ENCODE assay signal across 18 cellular contexts in the genomic region with DNA sequence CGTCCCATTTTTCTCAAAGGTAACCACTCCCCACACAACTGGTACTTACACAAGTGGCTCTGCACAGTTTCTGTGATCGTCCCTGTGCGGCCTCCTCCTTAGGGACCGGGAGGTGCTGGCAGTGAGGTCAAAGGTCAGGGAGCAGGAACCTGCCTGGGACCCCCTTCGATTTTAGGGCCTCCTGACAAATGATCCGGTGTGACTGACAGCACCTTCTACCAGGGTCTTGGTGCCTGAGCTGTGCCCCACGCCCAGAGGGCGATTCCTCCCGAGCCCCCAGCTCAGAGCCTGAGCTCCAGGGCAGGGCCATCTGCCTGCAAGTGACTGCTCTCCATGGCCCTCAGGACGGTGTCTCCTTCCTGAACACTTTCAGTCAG. TPM values are rescaled to one million over a fixed set of nuclear protein-coding genes. Genes with fewer than 3 reads are reported as not detected.
A peak's percentile ranks its signal among the peaks of the same experiment; 100 is the strongest.
DNase-seq lines count a peak whose midpoint lies in the region; ATAC-seq and TF ChIP-seq lines count a peak whose summit lies in the region.
"Had no signal": no experiment of that assay in that cellular context is flagged by ENCODE, and none has a peak within 500 bp of the region (broad histone marks: within the 10 kb centered on the region; RNA-seq: fewer than 3 reads in every experiment).

No MANE protein-coding gene starts in this region.

- no peak overlapping the region for H4K91ac ChIP-seq in IMR-90 (ENCODE audit: insufficient read depth, low read depth, low read length)

- in situ Hi-C loops in IMR-90 (cut with MboI; ENCODE audit: low sequenced_read_pairs) = no loop called here

- intact Hi-C loops in CD4-positive, alpha-beta T cell (cut with DNase I, micrococcal nuclease) = no loop called here
- intact Hi-C loops in IMR-90 (cut with micrococcal nuclease) = no loop called here

- no peaks in the 10 kb centered on the region for H3K9me3 Mint-ChIP-seq in CD4-positive, alpha-beta T cell
- no peaks in the 10 kb centered on the region for H3K9me3 Mint-ChIP-seq in central memory CD8-positive, alpha-beta T cell
- H3K9me3 Mint-ChIP-seq in neural progenitor cell = no peaks in the 10 kb centered on the region

- no peak overlapping the region for H3K18ac ChIP-seq in IMR-90 (ENCODE audit: low read depth, low read length)

- H3K27me3 Mint-ChIP-seq in CD4-positive, alpha-beta T cell = no peaks in the 10 kb centered on the region
- no peaks in the 10 kb centered on the region for H3K27me3 Mint-ChIP-seq in central memory CD8-positive, alpha-beta T cell
- H3K27me3 Mint-ChIP-seq in neural progenitor cell (ENCODE audit: insufficient read depth, low read depth) = peaks cover 7% of the 10 kb centered on the region

- H3K4me2 ChIP-seq in IMR-90 (ENCODE audit: low read depth, low read length) (no peak overlapping the region), neural progenitor cell (no peak overlapping the region)
- H3K4me2 ChIP-seq: PC-9 had no signal

- H3K23ac ChIP-seq in IMR-90 (ENCODE audit: low read depth, low read length) = no peak overlapping the region

- peaks cover 46% of the 10 kb centered on the region for H4K20me1 ChIP-seq in IMR-90 (ENCODE audit: insufficient read depth, low read length)
- H4K20me1 ChIP-seq in neural progenitor cell (ENCODE audit: low read depth) = peaks cover 22% of the 10 kb centered on the region

- TF ChIP-seq RAD21 in IMR-90 (IDR thresholded peaks at IDR 0.05; ENCODE audit: low read length) = no peak

- H3K27me3 ChIP-seq in CD4-positive, alpha-beta T cell (ENCODE audit: control insufficient read depth, insufficient read depth, low read length) = no peaks in the 10 kb centered on the region
- H3K27me3 ChIP-seq in IMR-90 (ENCODE audit: control insufficient read depth, insufficient read depth, low read length) = no peaks in the 10 kb centered on the region
- no peaks in the 10 kb centered on the region for H3K27me3 ChIP-seq in neural progenitor cell

- peaks cover 13% of the 10 kb centered on the region for H3K9me1 ChIP-seq in IMR-90 (ENCODE audit: insufficient read depth, low read length)

- ATAC-seq in CD4-positive, alpha-beta T cell (ENCODE audit: poor library complexity) = no peak
- no peak for ATAC-seq in IMR-90 (ENCODE audit: low read depth)
- ATAC-seq in central memory CD8-positive, alpha-beta T cell (replicated peaks; ENCODE audit: extremely low read depth, poor library complexity, severe bottlenecking) = no peak

- H3K4me3 Mint-ChIP-seq in CD4-positive, alpha-beta T cell = no peak overlapping the region
- no peak overlapping the region for H3K4me3 Mint-ChIP-seq in central memory CD8-positive, alpha-beta T cell
- no peak overlapping the region for H3K4me3 Mint-ChIP-seq in neural progenitor cell
- H3K4me3 Mint-ChIP-seq: CD14-positive monocyte had no signal

- H2BK15ac ChIP-seq in IMR-90 (ENCODE audit: low read depth, low read length) = no peak overlapping the region

- TF ChIP-seq CTCF in CD4-positive, alpha-beta T cell (IDR thresholded peaks at IDR 0.05) = no peak
- TF ChIP-seq CTCF in IMR-90 (conservative IDR thresholded peaks at IDR 0.05; ENCODE audit: low read depth, low read length) = no peak
- TF ChIP-seq CTCF in neural progenitor cell (IDR thresholded peaks at IDR 0.05) = no peak
- no peak for TF ChIP-seq CTCF in coronary artery (IDR thresholded peaks at IDR 0.05)

- DNase-seq in CD4-positive, alpha-beta T cell = no peak
- DNase-seq in IMR-90 (no peak), neural progenitor cell (ENCODE audit: low spot score) (no peak), NAMALWA (ENCODE audit: low spot score) (no peak), DMS153 (lab: John Stamatoyannopoulos, UW) (no peak), coronary artery (ENCODE audit: low spot score) (no peak)
- no peak for DNase-seq in central memory CD8-positive, alpha-beta T cell (ENCODE audit: low spot score in 2 of 2)
- DNase-seq: GF-D8, Karpas-422, NCI-H1048, NCI-H1436, NCI-H2029, NCI-H345, NCI-H526, PC-9 had no signal

- H3K36me3 Mint-ChIP-seq in CD4-positive, alpha-beta T cell (ENCODE audit: low read depth) = no peaks in the 10 kb centered on the region
- H3K36me3 Mint-ChIP-seq in central memory CD8-positive, alpha-beta T cell (ENCODE audit: insufficient read depth) = peaks cover 4% of the 10 kb centered on the region
- no peaks in the 10 kb centered on the region for H3K36me3 Mint-ChIP-seq in neural progenitor cell

- no peak for TF ChIP-seq POLR2A in IMR-90 (IDR thresholded peaks at IDR 0.05; ENCODE audit: low read depth, low read length)

- peaks cover 12% of the 10 kb centered on the region; the same call in 1 of the 2 replicates for H3K36me3 ChIP-seq in IMR-90 (ENCODE audit: control insufficient read depth, insufficient read depth, low read length)
- no peaks in the 10 kb centered on the region for H3K36me3 ChIP-seq in neural progenitor cell

- H2BK20ac ChIP-seq in IMR-90 (ENCODE audit: low read depth, low read length) = no peak overlapping the region

- no TSS peak for BruUV-seq in IMR-90 (replicated peaks; lab: Mats Ljungman, UMichigan)

- peaks cover 3% of the 10 kb centered on the region for H3F3A ChIP-seq in neural progenitor cell (ENCODE audit: low read depth)

- H3K14ac ChIP-seq in IMR-90 (replicated peaks; ENCODE audit: low read depth, low read length) = no peak overlapping the region

- H4K5ac ChIP-seq in IMR-90 (ENCODE audit: low read depth, low read length) = no peak overlapping the region

- dilution Hi-C loops in IMR-90 (cut with HindIII; ENCODE audit: low sequenced_read_pairs, unreplicated experiment) = no loop called here

- no peak overlapping the region for H2AK5ac ChIP-seq in IMR-90 (ENCODE audit: low read depth, low read length)

- peak overlapping the region; percentile 23 for H2AK9ac ChIP-seq in IMR-90 (replicated peaks; ENCODE audit: low read depth, low read length, poor library complexity)

- H3K4me3 ChIP-seq in IMR-90 (ENCODE audit: insufficient read depth, low read depth, low read length) = no peak overlapping the region
- no peak overlapping the region for H3K4me3 ChIP-seq in neural progenitor cell
- no peak overlapping the region for H3K4me3 ChIP-seq in coronary artery
- H3K4me3 ChIP-seq: PC-9 had no signal

- H3K79me2 ChIP-seq in neural progenitor cell (ENCODE audit: low read depth) = peaks cover 33% of the 10 kb centered on the region

- H3K56ac ChIP-seq in IMR-90 (ENCODE audit: extremely low read depth, insufficient read depth, low read length) = no peak overlapping the region

- POLR2A ChIA-PET in CD4-positive, alpha-beta T cell (lab: Charles Lee) = no interaction called here
- POLR2A ChIA-PET in IMR-90 (lab: Charles Lee; ENCODE audit: unreplicated experiment) = no interaction called here

- 96% methylated on average over 4 of the region's 10 CpGs; no CpG with 5 or more reads in 1 of the 2 experiments for WGBS in IMR-90 (ENCODE audit: extremely low coverage in 2 of 2, insufficient read length in 1 of 2), 2 experiments

- H3K4me1 Mint-ChIP-seq in CD4-positive, alpha-beta T cell (ENCODE audit: low read depth) = no peaks in the 10 kb centered on the region
- peaks cover 12% of the 10 kb centered on the region for H3K4me1 Mint-ChIP-seq in central memory CD8-positive, alpha-beta T cell
- H3K4me1 Mint-ChIP-seq in neural progenitor cell = peaks cover 14% of the 10 kb centered on the region

- no peak overlapping the region for H3K9ac ChIP-seq in IMR-90 (ENCODE audit: low read depth, low read length)
- no peak overlapping the region for H3K9ac ChIP-seq in neural progenitor cell

- no peak overlapping the region for H2AFZ ChIP-seq in IMR-90 (replicated peaks; ENCODE audit: low read length, poor library complexity)
- H2AFZ ChIP-seq in neural progenitor cell (replicated peaks) = no peak overlapping the region
- H2AFZ ChIP-seq: PC-9 had no signal

- CTCF ChIA-PET in CD4-positive, alpha-beta T cell (lab: Charles Lee) = no interaction called here
- CTCF ChIA-PET in IMR-90 (lab: Yijun Ruan, JAX) = no interaction called here

- peaks cover 16 to 80% of the 10 kb centered on the region in 2 experiments for H3K79me1 ChIP-seq in IMR-90 (ENCODE audit: low read depth in 1 of 2, low read length in 2 of 2)

- H3K4ac ChIP-seq in IMR-90 (ENCODE audit: low read depth, low read length) = no peak overlapping the region

- no peak overlapping the region for H2BK5ac ChIP-seq in IMR-90 (ENCODE audit: low read depth, low read length, poor library complexity, severe bottlenecking)

- peak overlapping the region; percentile 30 for H3K27ac Mint-ChIP-seq in CD4-positive, alpha-beta T cell
- H3K27ac Mint-ChIP-seq in central memory CD8-positive, alpha-beta T cell (ENCODE audit: low read depth) = peak overlapping the region; percentile 10
- H3K27ac Mint-ChIP-seq in neural progenitor cell = no peak overlapping the region

- no peak overlapping the region for H2BK120ac ChIP-seq in IMR-90 (ENCODE audit: low read depth, low read length)

- H3K4me1 ChIP-seq in IMR-90 (ENCODE audit: control insufficient read depth, insufficient read depth, low read length) = peaks cover 5% of the 10 kb centered on the region; the same call in 1 of the 2 replicates
- no peaks in the 10 kb centered on the region for H3K4me1 ChIP-seq in neural progenitor cell

- no peaks in the 10 kb centered on the region for H3K9me3 ChIP-seq in CD4-positive, alpha-beta T cell (ENCODE audit: control insufficient read depth, low read length)
- no peaks in the 10 kb centered on the region for H3K9me3 ChIP-seq in IMR-90 (ENCODE audit: control insufficient read depth, insufficient read depth, low read length)
- no peaks in the 10 kb centered on the region for H3K9me3 ChIP-seq in neural progenitor cell (ENCODE audit: low read depth)

- no peak overlapping the region for H3K27ac ChIP-seq in CD4-positive, alpha-beta T cell (ENCODE audit: low read depth, low read length)
- H3K27ac ChIP-seq in IMR-90 (ENCODE audit: insufficient read depth, low read length) (no peak overlapping the region), neural progenitor cell (peak overlapping the region; percentile 13), coronary artery (peak overlapping the region in 1 of 2 donors; percentile 10)
- H3K27ac ChIP-seq: PC-9 had no signal

- H4K8ac ChIP-seq in IMR-90 (ENCODE audit: low read depth in 2 of 2, low read length in 2 of 2) = no peak overlapping the region

RNA-seq across cellular contexts. Expression of a gene that starts 11.8 kb away (rescaled TPM):
- total RNA-seq in CD4-positive, alpha-beta T cell = 1 to 10 TPM in 1 of 2 experiments, under 1 TPM in 1; 0.75 to 1.5 TPM
- total RNA-seq in IMR-90 (2012; rRNA removed) (1.1 and 1.6 TPM in 2 replicates), neural progenitor cell (ENCODE audit: low replicate concordance) (8.0 and 13.3 TPM in 2 replicates)
- polyA plus RNA-seq in IMR-90 (2012; rRNA removed) = 7.6 and 10.2 TPM in 2 replicates
- 13.4 and 14.3 TPM in 2 replicates for polyA plus RNA-seq in IMR-90 (2012; cell fraction: cytosol; rRNA removed)
- 13.3 and 31.6 TPM in 2 replicates for polyA plus RNA-seq in IMR-90 (2012; cell fraction: nucleus; rRNA removed; ENCODE audit: low replicate concordance)
- total RNA-seq: H4 had no signal
- polyA plus RNA-seq: CD14-positive monocyte had no signal

RNA-seq across cellular contexts. Expression of a gene that starts 22.4 kb away (rescaled TPM):
- total RNA-seq in CD4-positive, alpha-beta T cell = 100 to 1,000 TPM in 1 of 2 experiments, 10 to 100 TPM in 1; 95.4 to 101 TPM
- total RNA-seq in IMR-90 (2012; rRNA removed) = 33.7 and 43.3 TPM in 2 replicates
- polyA plus RNA-seq in IMR-90 (2012; rRNA removed) = 88.4 and 94.0 TPM in 2 replicates
- polyA plus RNA-seq in IMR-90 (2012; cell fraction: cytosol; rRNA removed) = 64.1 and 72.5 TPM in 2 replicates
- 50.5 and 89.0 TPM in 2 replicates for polyA plus RNA-seq in IMR-90 (2012; cell fraction: nucleus; rRNA removed; ENCODE audit: low replicate concordance)
- total RNA-seq in neural progenitor cell (ENCODE audit: low replicate concordance) = 82.5 and 94.1 TPM in 2 replicates

RNA-seq across cellular contexts. Expression of a gene that starts 40.3 kb away (rescaled TPM):
- total RNA-seq in CD4-positive, alpha-beta T cell = 10 to 100 TPM; 17.0 to 19.5 TPM
- total RNA-seq in IMR-90 (2012; rRNA removed) = 26.1 and 27.2 TPM in 2 replicates
- 33.9 and 34.0 TPM in 2 replicates for polyA plus RNA-seq in IMR-90 (2012; rRNA removed)
- polyA plus RNA-seq in IMR-90 (2012; cell fraction: cytosol; rRNA removed) = 27.7 and 39.5 TPM in 2 replicates
- polyA plus RNA-seq in IMR-90 (2012; cell fraction: nucleus; rRNA removed; ENCODE audit: low replicate concordance) = 60.3 and 125 TPM in 2 replicates
- total RNA-seq in neural progenitor cell (ENCODE audit: low replicate concordance) = 7.8 and 25.1 TPM in 2 replicates

RNA-seq across cellular contexts. Expression of a gene that starts 47.7 kb away (rescaled TPM):
- total RNA-seq in CD4-positive, alpha-beta T cell = 1 to 10 TPM; 1.0 to 1.3 TPM
- 0.28 and 0.36 TPM in 2 replicates for total RNA-seq in IMR-90 (2012; rRNA removed)
- polyA plus RNA-seq in IMR-90 (2012; rRNA removed) = 5.8 and 7.6 TPM in 2 replicates
- 6.7 and 13.9 TPM in 2 replicates for polyA plus RNA-seq in IMR-90 (2012; cell fraction: cytosol; rRNA removed)
- polyA plus RNA-seq in IMR-90 (2012; cell fraction: nucleus; rRNA removed; ENCODE audit: low replicate concordance) = 1.9 and 5.3 TPM in 2 replicates
- 2.5 and 7.8 TPM in 2 replicates for total RNA-seq in neural progenitor cell (ENCODE audit: low replicate concordance)
- total RNA-seq: HT-29 had no signal
